ENCODE assay signal across 16 cellular contexts in genomic region chr7:111094387-111094786, GRCh38. TPM values are rescaled to one million over a fixed set of nuclear protein-coding genes. Genes with fewer than 3 reads are reported as not detected.
DNase-seq lines count a peak whose midpoint lies in the region; ATAC-seq and TF ChIP-seq lines count a peak whose summit lies in the region.
"Had no signal": no experiment of that assay in that cellular context is flagged by ENCODE, and none has a peak within 500 bp of the region (broad histone marks: within the 10 kb centered on the region; RNA-seq: fewer than 3 reads in every experiment).

No MANE protein-coding gene starts in this region.

- CTCF ChIA-PET in activated naive CD4-positive, alpha-beta T cell treated with anti-CD3 and anti-CD28 coated beads for 36 hours (lab: Charles Lee): interaction anchor here (0.6 to 1.7 kb wide), 2 partner anchors 44 to 645 kb away, joined by 4 to 6 read pairs; no protein-coding TSS in a partner anchor
- CTCF ChIA-PET in T-cell (lab: Charles Lee): interaction anchor here in 1 of 2 donors (1.0 to 1.6 kb wide), 3 partner anchors 9 to 11 kb away, joined by 3 to 5 read pairs (median 4); no protein-coding TSS in a partner anchor

- POLR2A ChIA-PET in T-cell (lab: Charles Lee): interaction anchor here in 1 of 2 donors (0.9 kb wide), 1 partner anchor 11 kb away, joined by 5 read pairs; no protein-coding TSS in a partner anchor

- no peaks in the 10 kb centered on the region for H3K27me3 Mint-ChIP-seq in activated naive CD4-positive, alpha-beta T cell treated with anti-CD3 and anti-CD28 coated beads for 36 hours (ENCODE audit: low read depth)
- H3K27me3 Mint-ChIP-seq in T-cell (no peaks in the 10 kb centered on the region), glutamatergic neuron (ENCODE audit: unreplicated experiment) (peaks cover 4% of the 10 kb centered on the region), type B pancreatic cell (no peaks in the 10 kb centered on the region)

- H3K4me1 Mint-ChIP-seq in activated naive CD4-positive, alpha-beta T cell treated with anti-CD3 and anti-CD28 coated beads for 36 hours (ENCODE audit: low read depth): peaks cover 70% of the 10 kb centered on the region
- H3K4me1 Mint-ChIP-seq in T-cell (peaks cover 53 to 72% (median 61%) of the 10 kb centered on the region in 3 donors), glutamatergic neuron (ENCODE audit: low read depth, unreplicated experiment) (peaks cover 44% of the 10 kb centered on the region), type B pancreatic cell (ENCODE audit: unreplicated experiment) (peaks cover 45% of the 10 kb centered on the region)

- H3K27ac Mint-ChIP-seq in activated naive CD4-positive, alpha-beta T cell treated with anti-CD3 and anti-CD28 coated beads for 36 hours: peak overlapping the region; percentile 92
- H3K27ac Mint-ChIP-seq in T-cell (peak overlapping the region; percentile 95), glutamatergic neuron (ENCODE audit: unreplicated experiment) (no peak overlapping the region), type B pancreatic cell (no peak overlapping the region)

- no peaks in the 10 kb centered on the region for H3K9me3 Mint-ChIP-seq in activated naive CD4-positive, alpha-beta T cell treated with anti-CD3 and anti-CD28 coated beads for 36 hours
- no peaks in the 10 kb centered on the region for H3K9me3 Mint-ChIP-seq in T-cell
- peaks cover 6% of the 10 kb centered on the region for H3K9me3 Mint-ChIP-seq in glutamatergic neuron (ENCODE audit: unreplicated experiment)
- H3K9me3 Mint-ChIP-seq in type B pancreatic cell: no peaks in the 10 kb centered on the region

- peak overlapping the region; percentile 85 for H3K4me3 Mint-ChIP-seq in activated naive CD4-positive, alpha-beta T cell treated with anti-CD3 and anti-CD28 coated beads for 36 hours
- peak overlapping the region; percentile 89 to 96 (median 95) for H3K4me3 Mint-ChIP-seq in T-cell
- peak overlapping the region; percentile 12 for H3K4me3 Mint-ChIP-seq in glutamatergic neuron (ENCODE audit: unreplicated experiment)
- peak overlapping the region; percentile 37 for H3K4me3 Mint-ChIP-seq in type B pancreatic cell

- intact Hi-C loops in activated naive CD4-positive, alpha-beta T cell treated with anti-CD3 and anti-CD28 coated beads for 36 hours (cut with micrococcal nuclease): loop anchor here (1.0 to 10.0 kb wide), 7 partner anchors 14 to 1358 kb away; partner anchors contain the start of genes DOCK4, IFRD1 and ZNF277

- H3K36me3 Mint-ChIP-seq in activated naive CD4-positive, alpha-beta T cell treated with anti-CD3 and anti-CD28 coated beads for 36 hours (ENCODE audit: low read depth): no peaks in the 10 kb centered on the region
- H3K36me3 Mint-ChIP-seq in T-cell: peaks cover 7% of the 10 kb centered on the region
- H3K36me3 Mint-ChIP-seq in glutamatergic neuron (ENCODE audit: unreplicated experiment): no peaks in the 10 kb centered on the region
- H3K36me3 Mint-ChIP-seq in type B pancreatic cell: peaks cover 3% of the 10 kb centered on the region

- no peak for ATAC-seq in T-cell (replicated peaks in 1 of 4)
- ATAC-seq in GM21515 (IDR thresholded peaks at IDR 0.05; ENCODE audit: unreplicated experiment): no peak
- ATAC-seq: gastroesophageal sphincter had no signal

- TF ChIP-seq CTCF in glutamatergic neuron (IDR thresholded peaks at IDR 0.05; ENCODE audit: partially characterized antibody, unreplicated experiment) (no peak), type B pancreatic cell (conservative IDR thresholded peaks at IDR 0.05) (no peak)

- DNase-seq in activated naive CD4-positive, alpha-beta T cell treated with anti-CD3 and anti-CD28 coated beads for 36 hours: no peak
- no peak for DNase-seq in activated naive CD4-positive, alpha-beta T cell treated with anti-CD3 and anti-CD28 coated beads, Interleukin-2, amount 50 U/mL, for 16 hours
- DNase-seq in T-cell: no peak
- no peak for DNase-seq in glutamatergic neuron
- no peak for DNase-seq in type B pancreatic cell (ENCODE audit: extremely low spot score, unreplicated experiment)
- DNase-seq in activated effector memory CD4-positive, alpha-beta T cell treated with Interleukin-2 at 50 U/mL for 16 hours: no peak
- DNase-seq: activated CD4-positive, alpha-beta T cell treated with anti-CD3 and anti-CD28 coated beads for 1 hour; AML-193; DMS153; GM23248; MV-4-11; posterior cingulate gyrus had no signal

RNA-seq across cellular contexts. Expression of gene LRRN3, which starts 3.5 kb away (rescaled TPM):
- total RNA-seq in activated naive CD4-positive, alpha-beta T cell treated with anti-CD3 and anti-CD28 coated beads for 36 hours: 1 to 10 TPM; 5.4 to 5.8 TPM
- total RNA-seq in T-cell (100 to 1,000 TPM in 1 of 5 donors, 10 to 100 TPM in 4; 18.5 to 106 (median 52.3) TPM), glutamatergic neuron (ENCODE audit: unreplicated experiment) (6.3 TPM), type B pancreatic cell (ENCODE audit: low replicate concordance) (4.9 and 12.9 TPM in 2 replicates)
- total RNA-seq: endothelial cell of umbilical vein, OCI-LY7 had no signal

Comparison
In these comparisons a context has a peak if more than half of its experiments do, and no peak if none do; other contexts are left out.
1. H3K27ac Mint-ChIP-seq: peak in activated naive CD4-positive, alpha-beta T cell treated with anti-CD3 and anti-CD28 coated beads for 36 hours (single experiment) and T-cell (2 of 2); none in glutamatergic neuron (single experiment) and type B pancreatic cell (single experiment).
2. H3K4me3 Mint-ChIP-seq: peak in every context shown above with its lines; median percentile 95 in T-cell; 85 in activated naive CD4-positive, alpha-beta T cell treated with anti-CD3 and anti-CD28 coated beads for 36 hours; 37 in type B pancreatic cell; 12 in glutamatergic neuron.